Comparison of ENCODE assay signal across 22 cellular contexts in the genomic region with DNA sequence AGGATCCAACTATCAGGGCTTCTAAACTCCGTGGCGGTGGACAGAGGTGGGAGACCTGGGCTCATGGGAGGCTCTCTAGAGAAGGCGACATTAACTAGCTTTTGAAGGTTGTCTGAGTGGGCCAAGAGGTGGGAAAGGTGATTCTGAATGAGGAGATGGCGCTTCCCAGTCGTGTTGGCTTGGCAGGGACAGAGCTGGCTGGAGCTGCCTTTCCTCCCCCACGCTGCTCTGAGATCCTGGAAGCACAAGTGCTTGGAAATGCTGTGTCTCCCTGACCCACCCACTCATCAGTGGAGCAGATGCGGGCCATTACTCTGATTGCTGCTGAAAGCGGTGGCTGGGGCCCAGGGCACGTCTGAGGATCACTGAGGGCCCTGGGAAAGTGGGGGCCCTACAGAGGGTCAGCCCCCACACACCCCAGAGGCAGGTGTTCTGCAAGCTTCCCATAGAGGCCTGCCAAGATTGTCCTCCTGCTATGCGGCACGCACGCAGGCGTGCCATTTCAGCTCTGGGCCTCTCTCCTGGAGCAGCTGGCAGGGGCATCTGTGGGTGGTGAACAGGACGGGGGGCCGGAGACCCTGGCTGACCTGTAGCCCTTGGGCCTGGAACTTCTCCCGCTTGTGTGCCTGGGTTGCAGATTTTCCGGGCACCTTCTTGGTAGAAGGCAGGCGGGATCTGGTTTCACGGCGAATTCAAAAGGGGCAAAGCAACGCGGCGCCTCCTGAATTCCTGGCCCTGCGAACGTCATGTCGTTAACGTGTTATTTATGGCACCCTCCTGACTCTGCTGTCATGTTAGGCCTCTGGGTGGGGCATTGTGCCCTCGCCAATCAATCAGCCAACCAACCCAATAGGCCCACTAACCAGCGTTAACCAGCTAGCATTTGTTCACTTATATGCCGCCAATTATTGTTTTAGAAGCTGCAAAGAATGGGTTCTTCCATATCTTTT.
A peak's percentile ranks its signal among the peaks of the same experiment; 100 is the strongest.
DNase-seq lines count a peak whose midpoint lies in the region; ATAC-seq, FAIRE-seq and TF ChIP-seq lines count a peak whose summit lies in the region.
"Had no signal": no experiment of that assay in that cellular context is flagged by ENCODE, and none has a peak within 500 bp of the region (broad histone marks: within the 10 kb centered on the region; RNA-seq: fewer than 3 reads in every experiment).

No MANE protein-coding gene starts in this region.

- H3K23ac ChIP-seq in IMR-90 (ENCODE audit: low read depth, low read length) (no peak overlapping the region), H1 (ENCODE audit: insufficient read length) (no peak overlapping the region)

- no peaks in the 10 kb centered on the region for H3K23me2 ChIP-seq in H1 (ENCODE audit: low read depth, low read length)

- H4K20me1 ChIP-seq in IMR-90 (ENCODE audit: insufficient read depth, low read length): no peaks in the 10 kb centered on the region
- H4K20me1 ChIP-seq in H1 (replicated peaks in 1 of 2; ENCODE audit: control insufficient read depth in 1 of 2, insufficient read depth in 2 of 2, low read length in 2 of 2): no peaks in the 10 kb centered on the region
- H4K20me1 ChIP-seq in neural progenitor cell (ENCODE audit: low read depth): peaks cover 3% of the 10 kb centered on the region
- H4K20me1 ChIP-seq: BLaER1 had no signal

- H3K36me3 ChIP-seq in IMR-90 (ENCODE audit: control insufficient read depth, insufficient read depth, low read length): no peaks in the 10 kb centered on the region
- H3K36me3 ChIP-seq in H1 (ENCODE audit: control insufficient read depth in 2 of 4, insufficient read depth in 4 of 4, low read length in 3 of 4): no peaks in the 10 kb centered on the region
- no peaks in the 10 kb centered on the region for H3K36me3 ChIP-seq in neural progenitor cell
- H3K36me3 ChIP-seq: BLaER1, spleen, thoracic aorta, WERI-Rb-1 had no signal

- TF ChIP-seq EP300 in H1 (IDR thresholded peaks at IDR 0.05; ENCODE audit: borderline replicate concordance in 1 of 2, low read depth in 2 of 2, low read length in 2 of 2): no peak

- H3K4me1 ChIP-seq in IMR-90 (ENCODE audit: control insufficient read depth, insufficient read depth, low read length) (peaks cover 2% of the 10 kb centered on the region), H1 (replicated peaks in 1 of 4; ENCODE audit: control insufficient read depth in 3 of 4, insufficient read depth in 4 of 4, low read length in 3 of 4) (peaks cover 0 to 6% (median 3%) of the 10 kb centered on the region in 4 experiments; a peak in 4 of 7 replicates), neural progenitor cell (peaks cover 11% of the 10 kb centered on the region)
- H3K4me1 ChIP-seq: BLaER1, spleen had no signal

- in situ Hi-C loops in IMR-90 (cut with MboI; ENCODE audit: low sequenced_read_pairs): no loop called here

- no peaks in the 10 kb centered on the region for H3K27me3 ChIP-seq in IMR-90 (ENCODE audit: control insufficient read depth, insufficient read depth, low read length)
- H3K27me3 ChIP-seq in H1 (replicated peaks in 1 of 4; ENCODE audit: control insufficient read depth in 3 of 4, extremely low read depth in 1 of 4, insufficient read depth in 3 of 4, low read length in 3 of 4): no peaks in the 10 kb centered on the region
- no peaks in the 10 kb centered on the region for H3K27me3 ChIP-seq in neural progenitor cell
- H3K27me3 ChIP-seq: BLaER1 had no signal

- H4K8ac ChIP-seq in IMR-90 (ENCODE audit: low read depth in 2 of 2, low read length in 2 of 2): no peak overlapping the region
- no peak overlapping the region; the same call in 1 of the 2 replicates for H4K8ac ChIP-seq in H1 (ENCODE audit: extremely low read depth, insufficient read depth, low read length)

- no peak overlapping the region for H2BK20ac ChIP-seq in IMR-90 (ENCODE audit: low read depth, low read length)
- no peak overlapping the region for H2BK20ac ChIP-seq in H1 (ENCODE audit: low read length)

- CTCF ChIA-PET in IMR-90 (lab: Yijun Ruan, JAX) (no interaction called here), H1 (lab: Charles Lee; ENCODE audit: partially characterized antibody) (interaction anchor here (0.7 kb wide), 1 partner anchor 40 kb away, joined by 4 read pairs; no protein-coding TSS in a partner anchor)

- H4K5ac ChIP-seq in IMR-90 (ENCODE audit: low read depth, low read length) (no peak overlapping the region), H1 (ENCODE audit: insufficient read length, low read depth, low read length) (no peak overlapping the region)

- H3K18ac ChIP-seq in IMR-90 (ENCODE audit: low read depth, low read length) (no peak overlapping the region), H1 (ENCODE audit: extremely low read depth, low read length) (no peak overlapping the region)

- H3K79me1 ChIP-seq in IMR-90 (ENCODE audit: low read depth in 1 of 2, low read length in 2 of 2) (no peaks in the 10 kb centered on the region), H1 (ENCODE audit: low read depth, low read length) (no peaks in the 10 kb centered on the region)

- H3F3A ChIP-seq in neural progenitor cell (ENCODE audit: low read depth): peaks cover 16% of the 10 kb centered on the region

- TF ChIP-seq RAD21 in IMR-90 (IDR thresholded peaks at IDR 0.05; ENCODE audit: low read length) (no peak), H1 (IDR thresholded peaks at IDR 0.05 in 1 of 2, conservative IDR thresholded peaks at IDR 0.05 in 1 of 2; ENCODE audit: low read depth in 2 of 2, low read length in 2 of 2) (no peak)

- no peak for FAIRE-seq in H1 (lab: Jason Lieb, UNC)
- FAIRE-seq: GM12892, keratinocyte had no signal

- H2BK12ac ChIP-seq in H1 (ENCODE audit: low read depth, low read length): no peak overlapping the region

- peaks cover 14% of the 10 kb centered on the region for H3K27me3 Mint-ChIP-seq in neural progenitor cell (ENCODE audit: insufficient read depth, low read depth)

- H3K14ac ChIP-seq in IMR-90 (replicated peaks; ENCODE audit: low read depth, low read length): no peak overlapping the region
- no peak overlapping the region for H3K14ac ChIP-seq in H1 (ENCODE audit: insufficient read length)

- TF ChIP-seq POLR2A in IMR-90 (IDR thresholded peaks at IDR 0.05; ENCODE audit: low read depth, low read length): no peak
- TF ChIP-seq POLR2A in H1 (IDR thresholded peaks at IDR 0.05; ENCODE audit: control extremely low read depth in 1 of 2, low read depth in 2 of 2, low read length in 2 of 2): no peak

- H3K9me3 Mint-ChIP-seq in neural progenitor cell: no peaks in the 10 kb centered on the region
- H3K9me3 Mint-ChIP-seq: activated T-helper 1 cell treated with anti-CD3 and anti-CD28 coated beads, Interleukin-12 subunit alpha, Interleukin-12 subunit beta, Interleukin-2, Interleukin-4 antibody, amounts not matched to agents 30 ng/mL and 10 ng/mL and 1 ng/mL, durations not matched to agents 14 hours and 24 hours and 36 hours; dendritic cell treated with granulocyte-macrophage colony-stimulating factor and Interleukin-4, amounts not matched to agents 40 ng/mL and 50 ng/mL, for 4 days had no signal

- H4K91ac ChIP-seq in IMR-90 (ENCODE audit: insufficient read depth, low read depth, low read length): no peak overlapping the region; the same call in 1 of the 2 replicates
- no peak overlapping the region for H4K91ac ChIP-seq in H1 (replicated peaks; ENCODE audit: insufficient read length, low read length)

- ATAC-seq in IMR-90 (ENCODE audit: low read depth): no peak
- no peak for ATAC-seq in SK-N-SH treated with all-trans-retinoic acid at 6 μM for 48 hours

- H3K9me1 ChIP-seq in IMR-90 (ENCODE audit: insufficient read depth, low read length): peaks cover 2% of the 10 kb centered on the region; the same call in 1 of the 2 replicates

- TF ChIP-seq CTCF in IMR-90 (conservative IDR thresholded peaks at IDR 0.05; ENCODE audit: low read depth, low read length) (no peak), H1 (IDR thresholded peaks at IDR 0.05; ENCODE audit: control extremely low read depth in 1 of 3, insufficient read depth in 1 of 3, low read depth in 1 of 3, low read length in 3 of 3) (no peak), neural progenitor cell (IDR thresholded peaks at IDR 0.05) (no peak)

- H3K27ac Mint-ChIP-seq in neural progenitor cell: peak overlapping the region; percentile 87
- H3K27ac Mint-ChIP-seq: activated T-helper 1 cell treated with anti-CD3 and anti-CD28 coated beads, Interleukin-12 subunit alpha, Interleukin-12 subunit beta, Interleukin-2, Interleukin-4 antibody, amounts not matched to agents 30 ng/mL and 10 ng/mL and 1 ng/mL, durations not matched to agents 14 hours and 24 hours and 36 hours; dendritic cell treated with granulocyte-macrophage colony-stimulating factor and Interleukin-4, amounts not matched to agents 40 ng/mL and 50 ng/mL, for 4 days had no signal

- intact Hi-C loops in IMR-90 (cut with micrococcal nuclease): loop anchor here (10.0 kb wide), 1 partner anchor 317 kb away; no protein-coding TSS in a partner anchor

- POLR2A ChIA-PET in IMR-90 (lab: Charles Lee; ENCODE audit: unreplicated experiment): no interaction called here
- POLR2A ChIA-PET in H1 (lab: Charles Lee; ENCODE audit: partially characterized antibody): no interaction called here

- H3K9me3 ChIP-seq in IMR-90 (ENCODE audit: control insufficient read depth, insufficient read depth, low read length) (no peaks in the 10 kb centered on the region), H1 (ENCODE audit: insufficient read depth in 2 of 2, low read depth in 1 of 2, low read length in 1 of 2) (no peaks in the 10 kb centered on the region), neural progenitor cell (ENCODE audit: low read depth) (no peaks in the 10 kb centered on the region)
- H3K9me3 ChIP-seq: BLaER1, spleen, thoracic aorta had no signal

- no peak overlapping the region for H3K4me3 Mint-ChIP-seq in neural progenitor cell
- H3K4me3 Mint-ChIP-seq: activated T-helper 1 cell treated with anti-CD3 and anti-CD28 coated beads, Interleukin-12 subunit alpha, Interleukin-12 subunit beta, Interleukin-2, Interleukin-4 antibody, amounts not matched to agents 30 ng/mL and 10 ng/mL and 1 ng/mL, durations not matched to agents 14 hours and 24 hours and 36 hours; dendritic cell treated with granulocyte-macrophage colony-stimulating factor and Interleukin-4, amounts not matched to agents 40 ng/mL and 50 ng/mL, for 4 days had no signal

- H3K4me3 ChIP-seq in IMR-90 (ENCODE audit: insufficient read depth, low read depth, low read length) (no peak overlapping the region), H1 (ENCODE audit: extremely low read depth in 1 of 4, insufficient read depth in 2 of 4, low read depth in 3 of 4, low read length in 4 of 4) (no peak overlapping the region), neural progenitor cell (no peak overlapping the region)
- H3K4me3 ChIP-seq: BLaER1, spleen, thoracic aorta had no signal

- H3K4ac ChIP-seq in IMR-90 (ENCODE audit: low read depth, low read length): no peak overlapping the region
- H3K4ac ChIP-seq in H1 (replicated peaks; ENCODE audit: insufficient read length, low read depth, low read length): no peak overlapping the region

- H3K27ac ChIP-seq in IMR-90 (ENCODE audit: insufficient read depth, low read length) (no peak overlapping the region), H1 (ENCODE audit: low read depth, low read length) (no peak overlapping the region), neural progenitor cell (no peak overlapping the region)
- H3K27ac ChIP-seq: BLaER1, spleen, thoracic aorta, WERI-Rb-1 had no signal

- H2BK15ac ChIP-seq in IMR-90 (ENCODE audit: low read depth, low read length) (no peak overlapping the region), H1 (ENCODE audit: low read length) (0 out of 2 replicates have a peak overlapping the region, but pooled peaks have one; percentile 29)

- no peak overlapping the region for H2AFZ ChIP-seq in IMR-90 (replicated peaks; ENCODE audit: low read length, poor library complexity)
- H2AFZ ChIP-seq in H1 (ENCODE audit: low read length): 0 out of 2 replicates have a peak overlapping the region, but pooled peaks have one; percentile 51
- H2AFZ ChIP-seq in neural progenitor cell (replicated peaks): no peak overlapping the region

- H3K9ac ChIP-seq in IMR-90 (ENCODE audit: low read depth, low read length) (no peak overlapping the region), H1 (replicated peaks in 1 of 4; ENCODE audit: extremely low read depth in 1 of 4, low read depth in 3 of 4, low read length in 3 of 4) (no peak overlapping the region), neural progenitor cell (no peak overlapping the region)
- H3K9ac ChIP-seq: BLaER1 had no signal

- H3K4me2 ChIP-seq in IMR-90 (ENCODE audit: low read depth, low read length) (no peak overlapping the region), H1 (ENCODE audit: insufficient read depth in 1 of 2, low read depth in 2 of 2, low read length in 2 of 2) (no peak overlapping the region), neural progenitor cell (no peak overlapping the region)
- H3K4me2 ChIP-seq: BLaER1 had no signal

- H2BK5ac ChIP-seq in IMR-90 (ENCODE audit: low read depth, low read length, poor library complexity, severe bottlenecking) (no peak overlapping the region), H1 (ENCODE audit: low read depth, low read length) (no peak overlapping the region)

- dilution Hi-C loops in IMR-90 (cut with HindIII; ENCODE audit: low sequenced_read_pairs, unreplicated experiment): no loop called here

- H3K79me2 ChIP-seq in H1 (ENCODE audit: control insufficient read depth in 1 of 2, insufficient read depth in 2 of 2, low read length in 2 of 2) (no peaks in the 10 kb centered on the region), neural progenitor cell (ENCODE audit: low read depth) (no peaks in the 10 kb centered on the region)

- H2BK120ac ChIP-seq in IMR-90 (ENCODE audit: low read depth, low read length) (no peak overlapping the region; the same call in 1 of the 2 replicates), H1 (replicated peaks; ENCODE audit: low read depth, low read length) (no peak overlapping the region)

- H3K4me1 Mint-ChIP-seq in neural progenitor cell: peaks cover 19% of the 10 kb centered on the region

- no peaks in the 10 kb centered on the region for H3K36me3 Mint-ChIP-seq in neural progenitor cell

- H2AK5ac ChIP-seq in IMR-90 (ENCODE audit: low read depth, low read length) (peak overlapping the region; percentile 35; the same call in 1 of the 2 replicates), H1 (ENCODE audit: low read depth, low read length) (no peak overlapping the region)

- WGBS in IMR-90 (ENCODE audit: extremely low coverage in 2 of 2, insufficient read length in 1 of 2), 2 experiments: 95% methylated on average over 4 of the region's 30 CpGs; no CpG with 5 or more reads in 1 of the 2 experiments
- whole genome bisulfite sequencing in H1 (ENCODE audit: extremely low coverage in 1 of 2, insufficient coverage in 1 of 2, insufficient read length in 1 of 2, insufficient replicate concordance in 2 of 2, low coverage in 1 of 2, low lambda C conversion rate in 2 of 2, missing lambda C conversion rate in 1 of 2), 2 experiments: 90% methylated on average over 30 of the region's 30 CpGs; no CpG with 5 or more reads in 1 of the 2 experiments

- BruUV-seq in IMR-90 (replicated peaks; lab: Mats Ljungman, UMichigan): no TSS peak

- H2AK9ac ChIP-seq in IMR-90 (replicated peaks; ENCODE audit: low read depth, low read length, poor library complexity): peak overlapping the region; percentile 30

- H3K56ac ChIP-seq in IMR-90 (ENCODE audit: extremely low read depth, insufficient read depth, low read length): no peak overlapping the region
- no peak overlapping the region for H3K56ac ChIP-seq in H1 (replicated peaks; ENCODE audit: insufficient read length, low read depth, low read length)

- DNase-seq in DMS153 (lab: John Stamatoyannopoulos, UW) (peak; percentile 72), IMR-90 (no peak), H1 (ENCODE audit: low read depth in 1 of 2, low spot score in 2 of 2) (no peak), neural progenitor cell (ENCODE audit: low spot score) (no peak), Ammon's horn (ENCODE audit: low spot score) (no peak)
- DNase-seq in effector CD8-positive, alpha-beta T cell (lab: John Stamatoyannopoulos, UW): no peak
- DNase-seq in activated CD4-positive, alpha-beta T cell treated with anti-CD3 and anti-CD28 coated beads, Interleukin-2, amount 50 U/mL, for 1 hour: no peak
- DNase-seq: activated naive CD4-positive, alpha-beta T cell treated with anti-CD3 and anti-CD28 coated beads, Interleukin-2, amount 50 U/mL, for 16 hours; caudate nucleus; NCI-H1436; NCI-H524; spleen; stimulated activated CD4-positive, alpha-beta T cell treated with anti-CD3 and anti-CD28 coated beads, Interleukin-4, amount 100 ng/mL, for 1 hour; stimulated activated naive CD4-positive, alpha-beta T cell; WERI-Rb-1 had no signal
